9 cellular contexts compared by ENCODE assay signal in genomic region chr5:122182491-122182921, GRCh38. TPM values are rescaled to one million over a fixed set of nuclear protein-coding genes. Genes with fewer than 3 reads are reported as not detected.
DNase-seq lines count a peak whose midpoint lies in the region; ATAC-seq, FAIRE-seq and TF ChIP-seq lines count a peak whose summit lies in the region.
"Had no signal": no experiment of that assay in that cellular context is flagged by ENCODE, and none has a peak within 500 bp of the region (broad histone marks: within the 10 kb centered on the region; RNA-seq: fewer than 3 reads in every experiment).

No MANE protein-coding gene starts in this region.

- H3K27me3 ChIP-seq in AG04450 (ENCODE audit: control insufficient read depth, insufficient read depth, low read length) (no peaks in the 10 kb centered on the region), endothelial cell of umbilical vein (ENCODE audit: control insufficient read depth in 2 of 2, insufficient read depth in 2 of 2, low read length in 2 of 2) (no peaks in the 10 kb centered on the region)

- H4K20me1 ChIP-seq in endothelial cell of umbilical vein (replicated peaks; ENCODE audit: control insufficient read depth, extremely low read depth, insufficient read depth, low read length): no peaks in the 10 kb centered on the region

- peak overlapping the region; percentile 70 for H3K9ac ChIP-seq in endothelial cell of umbilical vein (replicated peaks; ENCODE audit: extremely low read depth, insufficient read depth, low read length)

- no peak overlapping the region for H3K4me3 ChIP-seq in AG04450 (ENCODE audit: low read depth, low read length)
- peak overlapping the region in 1 of 3 experiments; percentile 57 for H3K4me3 ChIP-seq in endothelial cell of umbilical vein (replicated peaks in 1 of 3; ENCODE audit: insufficient read depth in 1 of 3, low read depth in 1 of 3, low read length in 3 of 3)
- H3K4me3 ChIP-seq: SK-N-MC had no signal

- POLR2A ChIA-PET in AG04450 (lab: Yijun Ruan, JAX) (interaction anchor here (0.6 to 1.2 kb wide), 3 partner anchors 19 to 106 kb away, joined by 3 to 4 read pairs (median 4); no protein-coding TSS in a partner anchor), endothelial cell of umbilical vein (lab: Charles Lee) (interaction anchor here (1.2 kb wide), 1 partner anchor 213 kb away, joined by 4 read pairs; no protein-coding TSS in a partner anchor)

- no peaks in the 10 kb centered on the region for H3K79me2 ChIP-seq in endothelial cell of umbilical vein (ENCODE audit: control insufficient read depth, insufficient read depth, low read length)

- TF ChIP-seq CTCF in AG04450 (IDR thresholded peaks at IDR 0.05; ENCODE audit: low read depth, low read length) (no peak), endothelial cell of umbilical vein (IDR thresholded peaks at IDR 0.05; ENCODE audit: extremely low read depth in 1 of 2, insufficient read depth in 1 of 2, low read depth in 1 of 2, low read length in 2 of 2) (no peak)

- intact Hi-C loops in endothelial cell of umbilical vein (cut with micrococcal nuclease): loop anchor here (2.0 to 10.0 kb wide), 5 partner anchors 54 to 662 kb away; partner anchors contain the start of genes SNCAIP, SNX24 and ZNF474

- peak; percentile 91 for FAIRE-seq in endothelial cell of umbilical vein (lab: Jason Lieb, UNC)

- ATAC-seq in HG03432 (IDR thresholded peaks at IDR 0.05; ENCODE audit: unreplicated experiment): no peak
- no peak for ATAC-seq in GM19351 (IDR thresholded peaks at IDR 0.05; ENCODE audit: unreplicated experiment)

- dilution Hi-C loops in endothelial cell of umbilical vein (cut with MboI; ENCODE audit: extremely low pct_ligation_motif_present, low sequenced_read_pairs): loop anchor here (25.0 kb wide), 1 partner anchor 95 kb away; the partner anchor contains the start of gene LOX

- no peak for TF ChIP-seq POLR2A in endothelial cell of umbilical vein (IDR thresholded peaks at IDR 0.05; ENCODE audit: low read depth, low read length)

- peaks cover 41% of the 10 kb centered on the region for H3K4me1 ChIP-seq in endothelial cell of umbilical vein (ENCODE audit: control insufficient read depth, extremely low read depth, insufficient read depth, low read length)

- peak; percentile 52 for DNase-seq in AG04450 (ENCODE audit: low read depth, low spot score)
- DNase-seq in NCI-H226: peak; percentile 85
- DNase-seq in endothelial cell of umbilical vein (ENCODE audit: low read depth, low spot score): peak; percentile 93
- DNase-seq in myocyte (ENCODE audit: low read depth): peak; percentile 86
- DNase-seq in stimulated activated CD4-positive, alpha-beta T cell treated with anti-CD3 and anti-CD28 coated beads, Interleukin-12 subunit alpha, Interleukin-12 subunit beta, amount 100 ng/mL, for 4 hours: no peak
- DNase-seq in SKM-1 treated with dmso at 0.1 percent for 144 hours (lab: John Stamatoyannopoulos, UW; ENCODE audit: unreplicated experiment): no peak

- BruUV-seq in endothelial cell of umbilical vein (replicated peaks; lab: Mats Ljungman, UMichigan): no TSS peak

- CTCF ChIA-PET in AG04450 (lab: Charles Lee) (interaction anchor here (0.6 to 2.5 kb wide), 6 partner anchors 8 to 106 kb away, joined by 3 to 18 read pairs (median 4); no protein-coding TSS in a partner anchor), endothelial cell of umbilical vein (lab: Charles Lee) (interaction anchor here (0.9 to 3.4 kb wide), 8 partner anchors 8 to 106 kb away, joined by 3 to 16 read pairs (median 4); no protein-coding TSS in a partner anchor)

- H3K9me3 ChIP-seq in AG04450 (ENCODE audit: control insufficient read depth, insufficient read depth, low read length): no peaks in the 10 kb centered on the region
- no peaks in the 10 kb centered on the region for H3K9me3 ChIP-seq in endothelial cell of umbilical vein (replicated peaks; ENCODE audit: control insufficient read depth, insufficient read depth, low read length)

- peak overlapping the region; percentile 88 for H3K4me2 ChIP-seq in endothelial cell of umbilical vein (ENCODE audit: insufficient read depth, low read length)

- H3K27ac ChIP-seq in AG04450 (ENCODE audit: low read depth, low read length) (peak overlapping the region; percentile 50), endothelial cell of umbilical vein (ENCODE audit: insufficient read depth, low read depth, low read length) (peak overlapping the region; percentile 84)
- H3K27ac ChIP-seq: SK-N-MC had no signal

- H2AFZ ChIP-seq in endothelial cell of umbilical vein (ENCODE audit: low read depth, low read length): peak overlapping the region; percentile 97

- no peaks in the 10 kb centered on the region for H3K36me3 ChIP-seq in endothelial cell of umbilical vein (ENCODE audit: control insufficient read depth in 2 of 2, extremely low read depth in 1 of 2, insufficient read depth in 2 of 2, low read length in 2 of 2)

- no peaks in the 10 kb centered on the region for H3K9me1 ChIP-seq in endothelial cell of umbilical vein (replicated peaks; ENCODE audit: control insufficient read depth, extremely low read depth, insufficient read depth, low read length)

TF ChIP-seq in endothelial cell of umbilical vein, 7 proteins besides CTCF, POLR2A, EP300 and RAD21:
- TF ChIP-seq POLR2AphosphoS5 (IDR thresholded peaks at IDR 0.05; ENCODE audit: insufficient read depth, low read depth, low read length): peak; percentile 21
- TF ChIP-seq MAX (IDR thresholded peaks at IDR 0.05; ENCODE audit: insufficient read depth, insufficient read length): no peak

RNA-seq across cellular contexts. Expression of gene ZNF474, which starts 53.2 kb away (rescaled TPM):
- polyA plus RNA-seq in AG04450 (2011; rRNA removed) (0.37 TPM in 2 replicates), endothelial cell of umbilical vein (0.03 TPM in 2 replicates)
- polyA minus RNA-seq in AG04450 (2011; rRNA and poly(A)+ RNA removed): 0.55 and 0.56 TPM in 2 replicates
- total RNA-seq in endothelial cell of umbilical vein (0.16 TPM in 1 of 2 replicates, not detected in the other), myocyte (5.9 and 8.3 TPM in 2 replicates)
- polyA plus RNA-seq in endothelial cell of umbilical vein (2011; cell fraction: cytosol; rRNA removed): 0.03 and 0.04 TPM in 2 replicates
- 0.24 and 0.38 TPM in 2 replicates for polyA plus RNA-seq in endothelial cell of umbilical vein (2011; cell fraction: nucleus; rRNA removed)
- polyA plus RNA-seq in endothelial cell of umbilical vein (2012): not detected in 2 replicates
- polyA minus RNA-seq in endothelial cell of umbilical vein: not detected in 2 replicates
- polyA minus RNA-seq in endothelial cell of umbilical vein (2011; cell fraction: cytosol; rRNA and poly(A)+ RNA removed): not detected
- polyA minus RNA-seq in endothelial cell of umbilical vein (2011; cell fraction: nucleus; rRNA and poly(A)+ RNA removed): 0.29 and 0.63 TPM in 2 replicates
- polyA plus RNA-seq in myocyte (2012): 3.6 TPM

Comparison
In these comparisons a context has a peak if more than half of its experiments do, and no peak if none do; other contexts are left out.
1. DNase-seq: peak in AG04450 (single experiment), NCI-H226 (single experiment), endothelial cell of umbilical vein (single experiment) and myocyte (single experiment); none in stimulated activated CD4-positive, alpha-beta T cell treated with anti-CD3 and anti-CD28 coated beads, Interleukin-12 subunit alpha, Interleukin-12 subunit beta, amount 100 ng/mL, for 4 hours (single experiment) and SKM-1 treated with dmso at 0.1 percent for 144 hours (single experiment).